Comparison of ENCODE assay signal across 2 cellular contexts in genomic region chr20:61899971-61900370, GRCh38.
TF ChIP-seq lines count a peak whose summit lies in the region.

No MANE protein-coding gene starts in this region.

TF ChIP-seq in H1, 55 proteins besides CTCF, POLR2A, EP300 and RAD21:
- TF ChIP-seq TCF12 (IDR thresholded peaks at IDR 0.05; ENCODE audit: low read depth, low read length) (no peak), TAF7 (optimal IDR thresholded peaks at IDR 0.05; ENCODE audit: borderline replicate concordance, low read depth, low read length) (no peak), NANOG (IDR thresholded peaks at IDR 0.05; ENCODE audit: insufficient read depth, low read depth, low read length, poor library complexity, severe bottlenecking) (no peak), PHF8 (conservative IDR thresholded peaks at IDR 0.05; ENCODE audit: low read depth, low read length) (no peak), SIN3A (conservative IDR thresholded peaks at IDR 0.05 in 1 of 2, IDR thresholded peaks at IDR 0.05 in 1 of 2; ENCODE audit: low read depth in 1 of 2, low read length in 2 of 2) (no peak), TBP (IDR thresholded peaks at IDR 0.05; ENCODE audit: low read depth, low read length) (no peak), BCL11A (IDR thresholded peaks at IDR 0.05; ENCODE audit: low read depth in 2 of 2, low read length in 2 of 2) (no peak), ASH2L (IDR thresholded peaks at IDR 0.05; ENCODE audit: low read length) (no peak), KDM1A (IDR thresholded peaks at IDR 0.05; ENCODE audit: borderline replicate concordance, low read length) (no peak), KDM5A (IDR thresholded peaks at IDR 0.05; ENCODE audit: low read length) (no peak), RNF2 (IDR thresholded peaks at IDR 0.05; ENCODE audit: borderline replicate concordance, low read depth, low read length, missing control alignments, poor library complexity, severe bottlenecking) (no peak), SP4 (IDR thresholded peaks at IDR 0.05; ENCODE audit: low read length) (no peak), RBBP5 (IDR thresholded peaks at IDR 0.05; ENCODE audit: borderline replicate concordance, low read depth, low read length) (no peak), SUZ12 (IDR thresholded peaks at IDR 0.05; ENCODE audit: low read length) (no peak), YY1 (IDR thresholded peaks at IDR 0.05; ENCODE audit: low read depth, low read length) (no peak)
- TF ChIP-seq, protein P1, sequence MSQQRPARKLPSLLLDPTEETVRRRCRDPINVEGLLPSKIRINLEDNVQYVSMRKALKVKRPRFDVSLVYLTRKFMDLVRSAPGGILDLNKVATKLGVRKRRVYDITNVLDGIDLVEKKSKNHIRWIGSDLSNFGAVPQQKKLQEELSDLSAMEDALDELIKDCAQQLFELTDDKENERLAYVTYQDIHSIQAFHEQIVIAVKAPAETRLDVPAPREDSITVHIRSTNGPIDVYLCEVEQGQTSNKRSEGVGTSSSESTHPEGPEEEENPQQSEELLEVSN (IDR thresholded peaks at IDR 0.05): no peak

TF ChIP-seq in WTC11, 78 proteins besides CTCF, POLR2A, EP300 and RAD21:
- no peak for TF ChIP-seq ZNF396 (CRISPR knock-in tag; IDR thresholded peaks at IDR 0.05; ENCODE audit: borderline replicate concordance)
- TF ChIP-seq, protein P2, sequence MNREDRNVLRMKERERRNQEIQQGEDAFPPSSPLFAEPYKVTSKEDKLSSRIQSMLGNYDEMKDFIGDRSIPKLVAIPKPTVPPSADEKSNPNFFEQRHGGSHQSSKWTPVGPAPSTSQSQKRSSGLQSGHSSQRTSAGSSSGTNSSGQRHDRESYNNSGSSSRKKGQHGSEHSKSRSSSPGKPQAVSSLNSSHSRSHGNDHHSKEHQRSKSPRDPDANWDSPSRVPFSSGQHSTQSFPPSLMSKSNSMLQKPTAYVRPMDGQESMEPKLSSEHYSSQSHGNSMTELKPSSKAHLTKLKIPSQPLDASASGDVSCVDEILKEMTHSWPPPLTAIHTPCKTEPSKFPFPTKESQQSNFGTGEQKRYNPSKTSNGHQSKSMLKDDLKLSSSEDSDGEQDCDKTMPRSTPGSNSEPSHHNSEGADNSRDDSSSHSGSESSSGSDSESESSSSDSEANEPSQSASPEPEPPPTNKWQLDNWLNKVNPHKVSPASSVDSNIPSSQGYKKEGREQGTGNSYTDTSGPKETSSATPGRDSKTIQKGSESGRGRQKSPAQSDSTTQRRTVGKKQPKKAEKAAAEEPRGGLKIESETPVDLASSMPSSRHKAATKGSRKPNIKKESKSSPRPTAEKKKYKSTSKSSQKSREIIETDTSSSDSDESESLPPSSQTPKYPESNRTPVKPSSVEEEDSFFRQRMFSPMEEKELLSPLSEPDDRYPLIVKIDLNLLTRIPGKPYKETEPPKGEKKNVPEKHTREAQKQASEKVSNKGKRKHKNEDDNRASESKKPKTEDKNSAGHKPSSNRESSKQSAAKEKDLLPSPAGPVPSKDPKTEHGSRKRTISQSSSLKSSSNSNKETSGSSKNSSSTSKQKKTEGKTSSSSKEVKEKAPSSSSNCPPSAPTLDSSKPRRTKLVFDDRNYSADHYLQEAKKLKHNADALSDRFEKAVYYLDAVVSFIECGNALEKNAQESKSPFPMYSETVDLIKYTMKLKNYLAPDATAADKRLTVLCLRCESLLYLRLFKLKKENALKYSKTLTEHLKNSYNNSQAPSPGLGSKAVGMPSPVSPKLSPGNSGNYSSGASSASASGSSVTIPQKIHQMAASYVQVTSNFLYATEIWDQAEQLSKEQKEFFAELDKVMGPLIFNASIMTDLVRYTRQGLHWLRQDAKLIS (CRISPR knock-in tag; IDR thresholded peaks at IDR 0.05; ENCODE audit: borderline replicate concordance): no peak
- no peak for TF ChIP-seq PRRX2 (CRISPR knock-in tag; IDR thresholded peaks at IDR 0.05)
- no peak for TF ChIP-seq NR2C2 (CRISPR knock-in tag; IDR thresholded peaks at IDR 0.05)
